In genomic region chr6:132000296-132000695, GRCh38 we compare ENCODE assay signal across 24 cellular contexts. TPM values are rescaled to one million over a fixed set of nuclear protein-coding genes. Genes with fewer than 3 reads are reported as not detected.
DNase-seq lines count a peak whose midpoint lies in the region; ATAC-seq, FAIRE-seq and TF ChIP-seq lines count a peak whose summit lies in the region.
"Had no signal": no experiment of that assay in that cellular context is flagged by ENCODE, and none has a peak within 500 bp of the region (broad histone marks: within the 10 kb centered on the region; RNA-seq: fewer than 3 reads in every experiment).

No MANE protein-coding gene starts in this region.

- FAIRE-seq in endothelial cell of umbilical vein (lab: Jason Lieb, UNC): peak; percentile 66
- FAIRE-seq: GM12891, H1 had no signal

- no peak for ATAC-seq in stimulated activated naive B cell treated with anti-CD40 and anti-IgM and Interleukin-4, amounts not matched to agents 10 μg/mL and 1 μg/mL and 100 μg/mL, for 72 hours (replicated peaks)
- ATAC-seq: HCT116, T-cell had no signal

- peak overlapping the region; percentile 25 for H3K27ac Mint-ChIP-seq in stimulated activated naive B cell treated with anti-CD40 and anti-IgM and Interleukin-4, amounts not matched to agents 10 μg/mL and 1 μg/mL and 100 μg/mL, for 72 hours
- H3K27ac Mint-ChIP-seq: CD14-positive monocyte, T-cell had no signal

- peaks cover 15 to 58% (median 33%) of the 10 kb centered on the region in 10 experiments for H3K4me1 ChIP-seq in BLaER1 treated with 17β-estradiol and CSF1 and Interleukin-3, amounts not matched to agents 10 nM and 100 nM
- H3K4me1 ChIP-seq in KMS-11 (ENCODE audit: low read depth, poor library complexity, severe bottlenecking): peaks cover 20% of the 10 kb centered on the region
- peaks cover 14% of the 10 kb centered on the region for H3K4me1 ChIP-seq in endothelial cell of umbilical vein (ENCODE audit: control insufficient read depth, extremely low read depth, insufficient read depth, low read length)

- no peak overlapping the region for H3K4me3 Mint-ChIP-seq in stimulated activated naive B cell treated with anti-CD40 and anti-IgM and Interleukin-4, amounts not matched to agents 10 μg/mL and 1 μg/mL and 100 μg/mL, for 72 hours
- H3K4me3 Mint-ChIP-seq: CD14-positive monocyte, T-cell had no signal

- no peak for TF ChIP-seq POLR2A in endothelial cell of umbilical vein (IDR thresholded peaks at IDR 0.05; ENCODE audit: low read depth, low read length)

- TF ChIP-seq CTCF in KMS-11 (conservative IDR thresholded peaks at IDR 0.05; ENCODE audit: low read depth, low read length) (no peak), endothelial cell of umbilical vein (IDR thresholded peaks at IDR 0.05; ENCODE audit: extremely low read depth in 1 of 2, insufficient read depth in 1 of 2, low read depth in 1 of 2, low read length in 2 of 2) (no peak), RWPE1 (conservative IDR thresholded peaks at IDR 0.05; ENCODE audit: low read depth) (no peak)

- H2AFZ ChIP-seq in KMS-11 (ENCODE audit: low read depth) (no peak overlapping the region), endothelial cell of umbilical vein (ENCODE audit: low read depth, low read length) (no peak overlapping the region)
- H2AFZ ChIP-seq: PC-9 had no signal

- no peaks in the 10 kb centered on the region for H3K27me3 ChIP-seq in BLaER1 treated with 17β-estradiol and CSF1 and Interleukin-3, amounts not matched to agents 10 nM and 100 nM
- H3K27me3 ChIP-seq in KMS-11 (ENCODE audit: insufficient read depth, low read depth): no peaks in the 10 kb centered on the region
- no peaks in the 10 kb centered on the region for H3K27me3 ChIP-seq in endothelial cell of umbilical vein (ENCODE audit: control insufficient read depth in 2 of 2, insufficient read depth in 2 of 2, low read length in 2 of 2)

- DNase-seq in endothelial cell of umbilical vein (ENCODE audit: low read depth, low spot score): no peak
- DNase-seq in stimulated activated naive B cell treated with anti-CD40 and anti-IgM and Interleukin-4, amounts not matched to agents 10 μg/mL and 1 μg/mL and 100 μg/mL, for 72 hours: no peak
- no peak for DNase-seq in DMS79 (lab: John Stamatoyannopoulos, UW)
- no peak for DNase-seq in occipital lobe (lab: John Stamatoyannopoulos, UW)
- DNase-seq in activated CD4-positive, alpha-beta T cell treated with anti-CD3 and anti-CD28 coated beads, Interleukin-2, amount 50 U/mL, for 1 hour: no peak
- no peak for DNase-seq in RWPE1 (ENCODE audit: low spot score)
- DNase-seq: AML-193, KBM-7, NCI-H1105, NCI-H146, NCI-H2029, NCI-H2227 treated with DMSO at 0.1 percent for 48 hours, NCI-H510A treated with DMSO at 0.1 percent for 48 hours, NCI-H748 treated with DMSO at 0.1 percent for 48 hours, PC-9, RPMI8226, SIG-M5, T-cell had no signal

- BruUV-seq in endothelial cell of umbilical vein (replicated peaks; lab: Mats Ljungman, UMichigan): no TSS peak

- no peaks in the 10 kb centered on the region for H3K9me1 ChIP-seq in endothelial cell of umbilical vein (replicated peaks; ENCODE audit: control insufficient read depth, extremely low read depth, insufficient read depth, low read length)

- CTCF ChIA-PET in endothelial cell of umbilical vein (lab: Charles Lee): interaction anchor here (0.8 kb wide), 1 partner anchor 76 kb away, joined by 3 read pairs; no protein-coding TSS in a partner anchor
- CTCF ChIA-PET in RWPE1 (lab: Yijun Ruan, JAX): no interaction called here

- H3K4me1 Mint-ChIP-seq in stimulated activated naive B cell treated with anti-CD40 and anti-IgM and Interleukin-4, amounts not matched to agents 10 μg/mL and 1 μg/mL and 100 μg/mL, for 72 hours: peaks cover 14 to 53% of the 10 kb centered on the region in 2 donors
- H3K4me1 Mint-ChIP-seq: T-cell had no signal

- POLR2A ChIA-PET in endothelial cell of umbilical vein (lab: Charles Lee) (no interaction called here), RWPE1 (lab: Yijun Ruan, JAX; ENCODE audit: low non-redundant PET) (no interaction called here)

- H4K20me1 ChIP-seq in BLaER1 treated with 17β-estradiol and CSF1 and Interleukin-3, amounts not matched to agents 10 nM and 100 nM: no peaks in the 10 kb centered on the region
- no peaks in the 10 kb centered on the region for H4K20me1 ChIP-seq in KMS-11 (ENCODE audit: insufficient read depth)
- H4K20me1 ChIP-seq in endothelial cell of umbilical vein (replicated peaks; ENCODE audit: control insufficient read depth, extremely low read depth, insufficient read depth, low read length): no peaks in the 10 kb centered on the region

- H3K9ac ChIP-seq in BLaER1 treated with 17β-estradiol and CSF1 and Interleukin-3, amounts not matched to agents 10 nM and 100 nM: no peak overlapping the region
- H3K9ac ChIP-seq in KMS-11 (no peak overlapping the region), endothelial cell of umbilical vein (replicated peaks; ENCODE audit: extremely low read depth, insufficient read depth, low read length) (no peak overlapping the region)

- H3K36me3 ChIP-seq in BLaER1 treated with 17β-estradiol and CSF1 and Interleukin-3, amounts not matched to agents 10 nM and 100 nM: peaks cover 0 to 21% (median 4%) of the 10 kb centered on the region in 11 experiments; a peak in 5 of 22 replicates
- H3K36me3 ChIP-seq in KMS-11 (ENCODE audit: insufficient read depth) (no peaks in the 10 kb centered on the region), endothelial cell of umbilical vein (ENCODE audit: control insufficient read depth in 2 of 2, extremely low read depth in 1 of 2, insufficient read depth in 2 of 2, low read length in 2 of 2) (no peaks in the 10 kb centered on the region)

- peaks cover 23 to 59% (median 45%) of the 10 kb centered on the region in 11 experiments for H3K9me3 ChIP-seq in BLaER1 treated with 17β-estradiol and CSF1 and Interleukin-3, amounts not matched to agents 10 nM and 100 nM (replicated peaks in 1 of 11)
- H3K9me3 ChIP-seq in endothelial cell of umbilical vein (replicated peaks; ENCODE audit: control insufficient read depth, insufficient read depth, low read length): peaks cover 3% of the 10 kb centered on the region

- peaks cover 11% of the 10 kb centered on the region in 2 donors for H3K36me3 Mint-ChIP-seq in stimulated activated naive B cell treated with anti-CD40 and anti-IgM and Interleukin-4, amounts not matched to agents 10 μg/mL and 1 μg/mL and 100 μg/mL, for 72 hours
- H3K36me3 Mint-ChIP-seq: CD14-positive monocyte, T-cell had no signal

- peak overlapping the region in 5 of 11 experiments; percentile 59 to 92 (median 69); a peak in 7 of 22 replicates for H3K27ac ChIP-seq in BLaER1 treated with 17β-estradiol and CSF1 and Interleukin-3, amounts not matched to agents 10 nM and 100 nM
- peak overlapping the region; percentile 55 for H3K27ac ChIP-seq in KMS-11
- H3K27ac ChIP-seq in endothelial cell of umbilical vein (ENCODE audit: insufficient read depth, low read depth, low read length): no peak overlapping the region
- H3K27ac ChIP-seq in RWPE1: no peak overlapping the region
- H3K27ac ChIP-seq: PC-9 had no signal

- H3K9me3 Mint-ChIP-seq in stimulated activated naive B cell treated with anti-CD40 and anti-IgM and Interleukin-4, amounts not matched to agents 10 μg/mL and 1 μg/mL and 100 μg/mL, for 72 hours: peaks cover 7 to 14% of the 10 kb centered on the region in 2 donors

- H3K27me3 Mint-ChIP-seq in stimulated activated naive B cell treated with anti-CD40 and anti-IgM and Interleukin-4, amounts not matched to agents 10 μg/mL and 1 μg/mL and 100 μg/mL, for 72 hours: no peaks in the 10 kb centered on the region

- dilution Hi-C loops in endothelial cell of umbilical vein (cut with MboI; ENCODE audit: extremely low pct_ligation_motif_present, low sequenced_read_pairs): no loop called here

- H3K4me2 ChIP-seq in BLaER1 treated with 17β-estradiol and CSF1 and Interleukin-3, amounts not matched to agents 10 nM and 100 nM: peak overlapping the region in 7 of 11 experiments; percentile 53 to 82 (median 68); a peak in 10 of 22 replicates
- H3K4me2 ChIP-seq in KMS-11: peak overlapping the region; percentile 43; the same call in 1 of the 2 replicates
- no peak overlapping the region for H3K4me2 ChIP-seq in endothelial cell of umbilical vein (ENCODE audit: insufficient read depth, low read length)
- H3K4me2 ChIP-seq: PC-9 had no signal

- no peak overlapping the region for H3K4me3 ChIP-seq in BLaER1 treated with 17β-estradiol and CSF1 and Interleukin-3, amounts not matched to agents 10 nM and 100 nM
- H3K4me3 ChIP-seq in KMS-11 (IDR thresholded peaks at IDR 0.05; ENCODE audit: insufficient read depth, low read depth, low read length): no peak overlapping the region
- no peak overlapping the region for H3K4me3 ChIP-seq in endothelial cell of umbilical vein (replicated peaks in 1 of 3; ENCODE audit: insufficient read depth in 1 of 3, low read depth in 1 of 3, low read length in 3 of 3)
- H3K4me3 ChIP-seq: PC-9 had no signal

- H3K79me2 ChIP-seq in KMS-11 (ENCODE audit: insufficient read depth, low read depth): no peaks in the 10 kb centered on the region
- H3K79me2 ChIP-seq in endothelial cell of umbilical vein (ENCODE audit: control insufficient read depth, insufficient read depth, low read length): no peaks in the 10 kb centered on the region

- intact Hi-C loops in endothelial cell of umbilical vein (cut with micrococcal nuclease): no loop called here

TF ChIP-seq in endothelial cell of umbilical vein, 7 proteins besides CTCF, POLR2A, EP300 and RAD21:
- no peak for TF ChIP-seq POLR2AphosphoS5 (IDR thresholded peaks at IDR 0.05; ENCODE audit: insufficient read depth, low read depth, low read length)

RNA-seq across cellular contexts. Expression of gene CCN2, which starts 49.1 kb away (rescaled TPM):
- total RNA-seq in endothelial cell of umbilical vein (2,488 and 2,886 TPM in 2 replicates), occipital lobe (6.9 TPM)
- 1,646 and 1,926 TPM in 2 replicates for polyA plus RNA-seq in endothelial cell of umbilical vein
- polyA plus RNA-seq in endothelial cell of umbilical vein (2011; cell fraction: cytosol; rRNA removed): 2,191 and 2,482 TPM in 2 replicates
- 2,136 and 2,278 TPM in 2 replicates for polyA plus RNA-seq in endothelial cell of umbilical vein (2011; cell fraction: nucleus; rRNA removed)
- polyA plus RNA-seq in endothelial cell of umbilical vein (2012): 2,295 and 2,601 TPM in 2 replicates
- 1,101 and 1,172 TPM in 2 replicates for polyA minus RNA-seq in endothelial cell of umbilical vein
- 1.2 TPM for polyA minus RNA-seq in endothelial cell of umbilical vein (2011; cell fraction: cytosol; rRNA and poly(A)+ RNA removed)
- polyA minus RNA-seq in endothelial cell of umbilical vein (2011; cell fraction: nucleus; rRNA and poly(A)+ RNA removed): 637 and 812 TPM in 2 replicates
- polyA plus RNA-seq: CD14-positive monocyte had no signal

Comparison
In these comparisons a context has a peak if more than half of its experiments do, and no peak if none do; other contexts are left out.
1. RNA of gene CCN2, which starts 49.1 kb away (total RNA-seq): 2,488 to 2,886 TPM in endothelial cell of umbilical vein; 6.9 TPM in occipital lobe (single experiment); every median in the first group is over 100 times any median in the second.